In genomic region chr19:19447536-19448237, GRCh38 we compare ENCODE assay signal across 9 cellular contexts. TPM values are rescaled to one million over a fixed set of nuclear protein-coding genes. Genes with fewer than 3 reads are reported as not detected.
A peak's percentile ranks its signal among the peaks of the same experiment; 100 is the strongest.
DNase-seq lines count a peak whose midpoint lies in the region; ATAC-seq and TF ChIP-seq lines count a peak whose summit lies in the region.
"Had no signal": no experiment of that assay in that cellular context is flagged by ENCODE, and none has a peak within 500 bp of the region (broad histone marks: within the 10 kb centered on the region; RNA-seq: fewer than 3 reads in every experiment).

No MANE protein-coding gene starts in this region.

- H3K27me3 Mint-ChIP-seq in CD8-positive, alpha-beta memory T cell = no peaks in the 10 kb centered on the region
- H3K27me3 Mint-ChIP-seq in T-helper 2 cell treated with Interferon-gamma antibody and Interleukin-4, amounts not matched to agents 5 μg/mL and 100 μg/mL, for 36 hours (ENCODE audit: low read depth) = no peaks in the 10 kb centered on the region

- peak overlapping the region; percentile 48 for H3K27ac ChIP-seq in CD8-positive, alpha-beta memory T cell (ENCODE audit: low read depth, low read length)
- H3K27ac ChIP-seq in neutrophil = peak overlapping the region; percentile 96
- H3K27ac ChIP-seq in tibial artery = no peak overlapping the region

- no peak overlapping the region for H3K4me3 ChIP-seq in CD8-positive, alpha-beta memory T cell (ENCODE audit: low read length)
- H3K4me3 ChIP-seq in neutrophil (ENCODE audit: low read depth in 1 of 2, low read length in 1 of 2) (no peak overlapping the region), tibial artery (no peak overlapping the region)

- H3K4me1 Mint-ChIP-seq in CD8-positive, alpha-beta memory T cell = peaks cover 82 to 95% (median 95%) of the 10 kb centered on the region in 3 donors
- H3K4me1 Mint-ChIP-seq in T-helper 2 cell treated with Interferon-gamma antibody and Interleukin-4, amounts not matched to agents 5 μg/mL and 100 μg/mL, for 36 hours (ENCODE audit: low read depth) = peaks cover 71% of the 10 kb centered on the region

- peak; percentile 25 to 67 (median 58) for DNase-seq in CD8-positive, alpha-beta memory T cell
- DNase-seq in T-helper 2 cell treated with Interferon-gamma antibody and Interleukin-4, amounts not matched to agents 5 μg/mL and 100 μg/mL, for 36 hours (ENCODE audit: low spot score) = peak; percentile 34
- peak; percentile 78 for DNase-seq in cerebellum (ENCODE audit: low spot score)
- DNase-seq in tibial artery = no peak
- no peak for DNase-seq in activated CD8-positive, alpha-beta memory T cell treated with anti-CD3 and anti-CD28 coated beads for 24 hours
- DNase-seq in NCI-H748 (lab: John Stamatoyannopoulos, UW; ENCODE audit: unreplicated experiment) = no peak
- DNase-seq: NCI-H1105 treated with DMSO at 0.1 percent for 48 hours had no signal

- ATAC-seq in HG02938 (IDR thresholded peaks at IDR 0.05; ENCODE audit: unreplicated experiment) = no peak

- no peaks in the 10 kb centered on the region for H3K27me3 ChIP-seq in CD8-positive, alpha-beta memory T cell (ENCODE audit: insufficient read depth, low read length, poor library complexity, severe bottlenecking)
- H3K27me3 ChIP-seq in neutrophil (no peaks in the 10 kb centered on the region), tibial artery (no peaks in the 10 kb centered on the region)

- peak overlapping the region in 6 of 7 donors; percentile 15 to 85 (median 62) for H3K4me3 Mint-ChIP-seq in CD8-positive, alpha-beta memory T cell
- peak overlapping the region; percentile 41 for H3K4me3 Mint-ChIP-seq in T-helper 2 cell treated with Interferon-gamma antibody and Interleukin-4, amounts not matched to agents 5 μg/mL and 100 μg/mL, for 36 hours

- POLR2A ChIA-PET in CD8-positive, alpha-beta memory T cell (lab: Charles Lee) = interaction anchor here (1.0 to 1.1 kb wide), 3 partner anchors 12 to 42 kb away, joined by 3 to 4 read pairs (median 3); partner anchors contain the start of gene GATAD2A

- intact Hi-C loops in tibial artery (cut with DNase I; ENCODE audit: low total_unique reads) = no loop called here

- peaks cover 0 to 9% (median 4%) of the 10 kb centered on the region in 3 donors for H3K36me3 Mint-ChIP-seq in CD8-positive, alpha-beta memory T cell
- H3K36me3 Mint-ChIP-seq in T-helper 2 cell treated with Interferon-gamma antibody and Interleukin-4, amounts not matched to agents 5 μg/mL and 100 μg/mL, for 36 hours (ENCODE audit: low read depth) = peaks cover 23% of the 10 kb centered on the region

- no peak for TF ChIP-seq CTCF in neutrophil (IDR thresholded peaks at IDR 0.05)
- no peak for TF ChIP-seq CTCF in tibial artery (IDR thresholded peaks at IDR 0.05)

- CTCF ChIA-PET in CD8-positive, alpha-beta memory T cell (lab: Charles Lee) = interaction anchor here (1.7 kb wide), 1 partner anchor 12 kb away, joined by 4 read pairs; no protein-coding TSS in a partner anchor

- H3K27ac Mint-ChIP-seq in CD8-positive, alpha-beta memory T cell = peak overlapping the region; percentile 69 to 98 (median 88)
- peak overlapping the region; percentile 80 for H3K27ac Mint-ChIP-seq in T-helper 2 cell treated with Interferon-gamma antibody and Interleukin-4, amounts not matched to agents 5 μg/mL and 100 μg/mL, for 36 hours

- no peaks in the 10 kb centered on the region for H3K36me3 ChIP-seq in CD8-positive, alpha-beta memory T cell (ENCODE audit: insufficient read depth, low read length)
- H3K36me3 ChIP-seq in neutrophil = no peaks in the 10 kb centered on the region
- no peaks in the 10 kb centered on the region for H3K36me3 ChIP-seq in tibial artery

- H3K9me3 ChIP-seq in CD8-positive, alpha-beta memory T cell (ENCODE audit: low read length) = no peaks in the 10 kb centered on the region
- H3K9me3 ChIP-seq in neutrophil (no peaks in the 10 kb centered on the region), tibial artery (no peaks in the 10 kb centered on the region)

- H3K4me1 ChIP-seq in CD8-positive, alpha-beta memory T cell (ENCODE audit: insufficient read depth, low read length) = peaks cover 99% of the 10 kb centered on the region
- peaks cover 83 to 86% of the 10 kb centered on the region in 2 experiments for H3K4me1 ChIP-seq in neutrophil (ENCODE audit: control insufficient read depth in 1 of 2, insufficient read depth in 1 of 2, low read depth in 1 of 2, low read length in 1 of 2)
- H3K4me1 ChIP-seq in tibial artery = peaks cover 0 to 39% (median 17%) of the 10 kb centered on the region in 4 donors

- no peaks in the 10 kb centered on the region for H3K9me3 Mint-ChIP-seq in CD8-positive, alpha-beta memory T cell
- H3K9me3 Mint-ChIP-seq in T-helper 2 cell treated with Interferon-gamma antibody and Interleukin-4, amounts not matched to agents 5 μg/mL and 100 μg/mL, for 36 hours = no peaks in the 10 kb centered on the region

RNA-seq across cellular contexts. Expression of gene GATAD2A, which starts 42.2 kb away (rescaled TPM):
- total RNA-seq in CD8-positive, alpha-beta memory T cell = 100 to 1,000 TPM; 176 to 182 TPM
- 46.9 TPM for polyA plus RNA-seq in CD8-positive, alpha-beta memory T cell
- total RNA-seq in cerebellum = 18.8 TPM

Comparison
In these comparisons a context has a peak if more than half of its experiments do, and no peak if none do; other contexts are left out.
1. DNase-seq: peak in CD8-positive, alpha-beta memory T cell (5 of 5), T-helper 2 cell treated with Interferon-gamma antibody and Interleukin-4, amounts not matched to agents 5 μg/mL and 100 μg/mL, for 36 hours (single experiment) and cerebellum (single experiment); none in tibial artery (0 of 2), activated CD8-positive, alpha-beta memory T cell treated with anti-CD3 and anti-CD28 coated beads for 24 hours (single experiment) and NCI-H748 (single experiment).
2. H3K27ac ChIP-seq: peak in CD8-positive, alpha-beta memory T cell (single experiment) and neutrophil (single experiment); none in tibial artery (0 of 2).